ENCODE assay signal across 1 cellular context in the genomic region with DNA sequence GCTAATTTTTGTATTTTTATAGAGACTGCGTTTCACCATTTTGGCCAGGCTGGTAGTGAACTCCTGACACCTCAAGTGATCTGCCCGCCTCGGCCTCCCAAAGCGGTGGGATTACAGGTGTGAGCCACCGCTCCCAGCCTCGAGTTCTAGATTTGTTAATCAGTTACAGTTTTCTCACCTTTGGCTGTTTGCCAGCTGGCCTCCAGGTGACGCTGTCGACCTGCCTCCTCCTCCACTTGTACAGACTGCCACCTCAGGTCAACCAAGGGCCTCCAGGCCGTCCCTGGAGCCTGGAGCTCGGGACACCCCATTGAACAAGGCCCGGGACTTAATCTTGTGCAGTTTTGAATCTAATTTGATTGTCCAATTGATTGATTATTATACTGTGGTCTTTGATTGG.
TF ChIP-seq lines count a peak whose summit lies in the region.

No MANE protein-coding gene starts in this region.

TF ChIP-seq in liver, 16 proteins besides CTCF, POLR2A, EP300 and RAD21 (continued from another document):
- no peak for TF ChIP-seq EGR1 (IDR thresholded peaks at IDR 0.05; ENCODE audit: low read depth in 2 of 2)
- TF ChIP-seq GABPA (IDR thresholded peaks at IDR 0.05 in 1 of 2, conservative IDR thresholded peaks at IDR 0.05 in 1 of 2) = no peak
- TF ChIP-seq YY1 (IDR thresholded peaks at IDR 0.05) = peak; percentile 61
- TF ChIP-seq FOXA1 (IDR thresholded peaks at IDR 0.05) = no peak
- no peak for TF ChIP-seq MAX (IDR thresholded peaks at IDR 0.05)
- TF ChIP-seq HNF4G (IDR thresholded peaks at IDR 0.05) = no peak
- TF ChIP-seq JUND (IDR thresholded peaks at IDR 0.05) = peak in 1 of 2 donors; percentile 18
- TF ChIP-seq, protein P1, sequence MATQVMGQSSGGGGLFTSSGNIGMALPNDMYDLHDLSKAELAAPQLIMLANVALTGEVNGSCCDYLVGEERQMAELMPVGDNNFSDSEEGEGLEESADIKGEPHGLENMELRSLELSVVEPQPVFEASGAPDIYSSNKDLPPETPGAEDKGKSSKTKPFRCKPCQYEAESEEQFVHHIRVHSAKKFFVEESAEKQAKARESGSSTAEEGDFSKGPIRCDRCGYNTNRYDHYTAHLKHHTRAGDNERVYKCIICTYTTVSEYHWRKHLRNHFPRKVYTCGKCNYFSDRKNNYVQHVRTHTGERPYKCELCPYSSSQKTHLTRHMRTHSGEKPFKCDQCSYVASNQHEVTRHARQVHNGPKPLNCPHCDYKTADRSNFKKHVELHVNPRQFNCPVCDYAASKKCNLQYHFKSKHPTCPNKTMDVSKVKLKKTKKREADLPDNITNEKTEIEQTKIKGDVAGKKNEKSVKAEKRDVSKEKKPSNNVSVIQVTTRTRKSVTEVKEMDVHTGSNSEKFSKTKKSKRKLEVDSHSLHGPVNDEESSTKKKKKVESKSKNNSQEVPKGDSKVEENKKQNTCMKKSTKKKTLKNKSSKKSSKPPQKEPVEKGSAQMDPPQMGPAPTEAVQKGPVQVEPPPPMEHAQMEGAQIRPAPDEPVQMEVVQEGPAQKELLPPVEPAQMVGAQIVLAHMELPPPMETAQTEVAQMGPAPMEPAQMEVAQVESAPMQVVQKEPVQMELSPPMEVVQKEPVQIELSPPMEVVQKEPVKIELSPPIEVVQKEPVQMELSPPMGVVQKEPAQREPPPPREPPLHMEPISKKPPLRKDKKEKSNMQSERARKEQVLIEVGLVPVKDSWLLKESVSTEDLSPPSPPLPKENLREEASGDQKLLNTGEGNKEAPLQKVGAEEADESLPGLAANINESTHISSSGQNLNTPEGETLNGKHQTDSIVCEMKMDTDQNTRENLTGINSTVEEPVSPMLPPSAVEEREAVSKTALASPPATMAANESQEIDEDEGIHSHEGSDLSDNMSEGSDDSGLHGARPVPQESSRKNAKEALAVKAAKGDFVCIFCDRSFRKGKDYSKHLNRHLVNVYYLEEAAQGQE (IDR thresholded peaks at IDR 0.05) = peak; percentile 19
- TF ChIP-seq ATF3 (IDR thresholded peaks at IDR 0.05) = no peak
